Comparison of ENCODE assay signal across 14 cellular contexts in genomic region chr3:158658889-158659288, GRCh38. TPM values are rescaled to one million over a fixed set of nuclear protein-coding genes. Genes with fewer than 3 reads are reported as not detected.
DNase-seq lines count a peak whose midpoint lies in the region; ATAC-seq and TF ChIP-seq lines count a peak whose summit lies in the region.
"Had no signal": no experiment of that assay in that cellular context is flagged by ENCODE, and none has a peak within 500 bp of the region (broad histone marks: within the 10 kb centered on the region; RNA-seq: fewer than 3 reads in every experiment).

No MANE protein-coding gene starts in this region.

- H3K4me1 Mint-ChIP-seq in endothelial cell (ENCODE audit: unreplicated experiment) (peaks cover 23% of the 10 kb centered on the region), CD14-positive monocyte (no peaks in the 10 kb centered on the region)

- peak; percentile 48 for ATAC-seq in activated CD4-positive, CD25-positive, alpha-beta regulatory T cell treated with anti-CD3 and anti-CD28 coated beads, Interleukin-2, amount 50 U/mL, for 24 hours
- no peak for ATAC-seq in right cardiac atrium

- H3K27ac ChIP-seq in left ventricle myocardium inferior (replicated peaks) (peak overlapping the region; percentile 43), right cardiac atrium (ENCODE audit: low read length) (no peak overlapping the region)
- H3K27ac ChIP-seq: BLaER1 treated with 17β-estradiol and CSF1 and Interleukin-3, amounts not matched to agents 10 nM and 100 nM; HL-60; Peyer's patch had no signal

- H3K27me3 ChIP-seq in left ventricle myocardium inferior (ENCODE audit: low read depth): no peaks in the 10 kb centered on the region
- no peaks in the 10 kb centered on the region for H3K27me3 ChIP-seq in right cardiac atrium (ENCODE audit: control insufficient read depth, insufficient read depth)
- H3K27me3 ChIP-seq: BLaER1 treated with 17β-estradiol and CSF1 and Interleukin-3, amounts not matched to agents 10 nM and 100 nM; Peyer's patch had no signal

- H3K9me3 ChIP-seq in left ventricle myocardium inferior (replicated peaks) (no peaks in the 10 kb centered on the region), right cardiac atrium (ENCODE audit: control insufficient read depth, low read length) (no peaks in the 10 kb centered on the region)
- H3K9me3 ChIP-seq: BLaER1 treated with 17β-estradiol and CSF1 and Interleukin-3, amounts not matched to agents 10 nM and 100 nM; Peyer's patch had no signal

- peaks cover 18% of the 10 kb centered on the region for H3K36me3 Mint-ChIP-seq in endothelial cell (ENCODE audit: low read depth, unreplicated experiment)
- peaks cover 66 to 80% of the 10 kb centered on the region in 2 donors for H3K36me3 Mint-ChIP-seq in CD14-positive monocyte

- no peak overlapping the region for H3K4me3 Mint-ChIP-seq in endothelial cell (ENCODE audit: unreplicated experiment)
- no peak overlapping the region for H3K4me3 Mint-ChIP-seq in CD14-positive monocyte

- peaks cover 13% of the 10 kb centered on the region for H3K4me1 ChIP-seq in left ventricle myocardium inferior
- H3K4me1 ChIP-seq in right cardiac atrium (ENCODE audit: control insufficient read depth, insufficient read depth, low read length): no peaks in the 10 kb centered on the region
- H3K4me1 ChIP-seq: BLaER1 treated with 17β-estradiol and CSF1 and Interleukin-3, amounts not matched to agents 10 nM and 100 nM had no signal

- H3K36me3 ChIP-seq in left ventricle myocardium inferior: peaks cover 77% of the 10 kb centered on the region

- peak overlapping the region; percentile 89 for H3K27ac Mint-ChIP-seq in endothelial cell (ENCODE audit: unreplicated experiment)
- H3K27ac Mint-ChIP-seq in CD14-positive monocyte: no peak overlapping the region

- WGBS in right cardiac atrium: 89% methylated on average over 7 of the region's 7 CpGs

- TF ChIP-seq CTCF in left ventricle myocardium inferior (IDR thresholded peaks at IDR 0.05; ENCODE audit: borderline replicate concordance) (no peak), endothelial cell (IDR thresholded peaks at IDR 0.05; ENCODE audit: unreplicated experiment) (no peak), CD14-positive monocyte (IDR thresholded peaks at IDR 0.05) (no peak)

- intact Hi-C loops in left ventricle myocardium inferior (cut with micrococcal nuclease) (no loop called here), right cardiac atrium (cut with DNase I) (no loop called here), CD14-positive monocyte (cut with micrococcal nuclease) (loop anchor here in 1 of 2 donors (5.0 kb wide), 1 partner anchor 128 kb away; no protein-coding TSS in a partner anchor)

- no peaks in the 10 kb centered on the region for H3K9me3 Mint-ChIP-seq in endothelial cell (ENCODE audit: unreplicated experiment)
- H3K9me3 Mint-ChIP-seq in CD14-positive monocyte: no peaks in the 10 kb centered on the region

- no peak for DNase-seq in activated CD4-positive, CD25-positive, alpha-beta regulatory T cell (lab: John Stamatoyannopoulos, UW)
- no peak for DNase-seq in left ventricle myocardium inferior
- no peak for DNase-seq in right cardiac atrium
- DNase-seq in endothelial cell (ENCODE audit: low spot score): no peak
- DNase-seq in COR-L47 (lab: John Stamatoyannopoulos, UW): no peak
- DNase-seq in activated gamma-delta T cell treated with Interleukin-2 at 50 U/mL for 16 hours: no peak
- DNase-seq in CD14-positive monocyte (ENCODE audit: low spot score): no peak
- DNase-seq: 8988T, HCEC 1CT, NCI-H2227 treated with DMSO at 0.1 percent for 48 hours, Peyer's patch had no signal

- H3K27me3 Mint-ChIP-seq in endothelial cell (ENCODE audit: unreplicated experiment) (no peaks in the 10 kb centered on the region), CD14-positive monocyte (ENCODE audit: low read depth in 3 of 3) (no peaks in the 10 kb centered on the region)

- H3K4me3 ChIP-seq in left ventricle myocardium inferior: no peak overlapping the region
- no peak overlapping the region for H3K4me3 ChIP-seq in right cardiac atrium (ENCODE audit: low read length)
- H3K4me3 ChIP-seq: BLaER1 treated with 17β-estradiol and CSF1 and Interleukin-3, amounts not matched to agents 10 nM and 100 nM; Peyer's patch had no signal

RNA-seq across cellular contexts. Expression of gene LXN, which starts 13.6 kb away (rescaled TPM):
- total RNA-seq in left ventricle myocardium inferior (3.2 TPM), right cardiac atrium (10 to 100 TPM in 2 of 4 donors, 1 to 10 TPM in 2; 9.7 to 27.3 (median 10.6) TPM), endothelial cell (ENCODE audit: unreplicated experiment) (70.6 TPM)
- polyA plus RNA-seq in right cardiac atrium (10.2 TPM), CD14-positive monocyte (10 to 100 TPM in 1 of 2 donors, 1 to 10 TPM in 1; 7.6 to 10.0 TPM)

RNA-seq across cellular contexts. Expression of gene GFM1, which starts 14.6 kb away (rescaled TPM):
- total RNA-seq in left ventricle myocardium inferior: 60.5 TPM
- total RNA-seq in right cardiac atrium: 10 to 100 TPM; 41.3 to 51.0 (median 47.2) TPM
- 25.2 TPM for polyA plus RNA-seq in right cardiac atrium
- total RNA-seq in endothelial cell (ENCODE audit: unreplicated experiment): 71.2 TPM
- 10 to 100 TPM; 18.5 to 21.3 TPM for polyA plus RNA-seq in CD14-positive monocyte

Comparison
In these comparisons a context has a peak if more than half of its experiments do, and no peak if none do; other contexts are left out.
1. ATAC-seq: peak in activated CD4-positive, CD25-positive, alpha-beta regulatory T cell treated with anti-CD3 and anti-CD28 coated beads, Interleukin-2, amount 50 U/mL, for 24 hours (2 of 2); none in right cardiac atrium (0 of 2).